In the genomic region with DNA sequence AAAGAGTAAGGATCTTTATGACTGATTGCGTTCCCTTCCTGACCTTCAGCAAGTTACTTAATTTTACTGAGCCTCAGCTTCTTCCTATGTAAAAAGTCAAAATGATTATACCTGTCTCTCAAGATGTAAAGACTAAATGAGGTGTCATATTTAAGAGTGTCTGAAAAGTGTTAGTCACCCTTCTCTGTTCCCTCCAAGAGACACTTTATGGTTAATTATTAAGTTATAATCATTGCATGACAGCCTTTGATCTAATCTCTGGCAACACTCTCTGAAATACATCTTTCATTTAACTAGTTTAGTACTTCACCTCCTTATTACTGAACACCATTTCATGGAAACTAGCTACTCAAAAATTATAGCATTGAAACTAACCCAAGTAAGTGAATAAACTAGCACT, we compare ENCODE assay signal across 22 cellular contexts. TPM values are rescaled to one million over a fixed set of nuclear protein-coding genes. Genes with fewer than 3 reads are reported as not detected.
DNase-seq lines count a peak whose midpoint lies in the region; ATAC-seq, FAIRE-seq and TF ChIP-seq lines count a peak whose summit lies in the region.
"Had no signal": no experiment of that assay in that cellular context is flagged by ENCODE, and none has a peak within 500 bp of the region (broad histone marks: within the 10 kb centered on the region; RNA-seq: fewer than 3 reads in every experiment).

No MANE protein-coding gene starts in this region.

- no peak for TF ChIP-seq EP300 in GM12878 (IDR thresholded peaks at IDR 0.05; ENCODE audit: borderline replicate concordance in 1 of 2, control insufficient read depth in 1 of 2, low read depth in 2 of 2, low read length in 2 of 2)

- POLR2A ChIA-PET in HCT116 (lab: Charles Lee) (no interaction called here), GM12878 (lab: Charles Lee) (interaction anchor here (0.8 kb wide), 1 partner anchor 261 kb away, joined by 3 read pairs; no protein-coding TSS in a partner anchor)

- SMC1A ChIA-PET in GM12878 (lab: Charles Lee; ENCODE audit: uncharacterized antibody, unreplicated experiment) = interaction anchor here (0.9 to 4.7 kb wide), 8 partner anchors 16 to 372 kb away, joined by 3 to 55 read pairs (median 3); no protein-coding TSS in a partner anchor

- H3K27me3 ChIP-seq in HCT116 (ENCODE audit: insufficient read depth, low read length) (no peaks in the 10 kb centered on the region), GM12878 (replicated peaks in 1 of 2; ENCODE audit: control insufficient read depth in 2 of 2, insufficient read depth in 2 of 2, low read length in 1 of 2) (no peaks in the 10 kb centered on the region)
- H3K27me3 ChIP-seq: BLaER1 had no signal

- TF ChIP-seq POLR2A in HCT116 (IDR thresholded peaks at IDR 0.05; ENCODE audit: borderline replicate concordance, extremely low read depth, insufficient read depth, insufficient read length) (no peak), GM12878 (IDR thresholded peaks at IDR 0.05; ENCODE audit: low read depth, low read length) (no peak)

- RAD21 ChIA-PET in HCT116 (lab: Charles Lee; ENCODE audit: low non-redundant PET in 1 of 2, low total read pairs in 2 of 2, uncharacterized antibody in 2 of 2, unreplicated experiment in 2 of 2) (no interaction called here), GM12878 (lab: Charles Lee; ENCODE audit: unreplicated experiment) (interaction anchor here (0.7 to 0.8 kb wide), 2 partner anchors 81 to 372 kb away, joined by 3 to 4 read pairs; no protein-coding TSS in a partner anchor)

- H3K9ac ChIP-seq in HCT116 (ENCODE audit: low read length) = no peak overlapping the region
- no peak overlapping the region for H3K9ac ChIP-seq in GM12878 (ENCODE audit: control insufficient read depth, insufficient read depth, low read length)
- H3K9ac ChIP-seq: BLaER1 had no signal

- no peak for ATAC-seq in HCT116
- ATAC-seq in GM12878 = peak; percentile 28; the same call in 2 of the 3 replicates
- ATAC-seq in HG02763 (IDR thresholded peaks at IDR 0.05; ENCODE audit: unreplicated experiment) = no peak
- ATAC-seq: GM23338 had no signal

- H3K4me1 ChIP-seq in HCT116 (ENCODE audit: control insufficient read depth in 1 of 2, insufficient read depth in 2 of 2, low read length in 2 of 2) (peaks cover 0 to 10% of the 10 kb centered on the region in 2 experiments; a peak in 2 of 4 replicates), GM12878 (ENCODE audit: control insufficient read depth, insufficient read depth, low read length) (no peaks in the 10 kb centered on the region)

- no peak for FAIRE-seq in GM12878 (lab: Jason Lieb, UNC)
- FAIRE-seq: G401.6, GM12892 had no signal

- in situ Hi-C loops in GM12878 (cut with MboI) = no loop called here

- H3K79me2 ChIP-seq in HCT116 (ENCODE audit: insufficient read depth, low read length) (no peaks in the 10 kb centered on the region), GM12878 (ENCODE audit: control insufficient read depth, insufficient read depth, low read length) (no peaks in the 10 kb centered on the region)

- peak overlapping the region; percentile 1; the same call in 1 of the 2 replicates for H3K4me2 ChIP-seq in HCT116 (ENCODE audit: low read length)
- H3K4me2 ChIP-seq in GM12878 (ENCODE audit: control insufficient read depth, insufficient read depth) = no peak overlapping the region
- H3K4me2 ChIP-seq: BLaER1, GM23338 had no signal

- no peaks in the 10 kb centered on the region for H3K9me3 ChIP-seq in HCT116 (ENCODE audit: control insufficient read depth in 1 of 2, insufficient read depth in 1 of 2, low read depth in 1 of 2, low read length in 2 of 2)
- no peaks in the 10 kb centered on the region for H3K9me3 ChIP-seq in GM12878 (replicated peaks; ENCODE audit: control insufficient read depth, insufficient read depth, low read length)
- H3K9me3 ChIP-seq: BLaER1 had no signal

- BruUV-seq in HCT116 (replicated peaks; lab: Mats Ljungman, UMichigan) (no TSS peak), GM12878 (replicated peaks; lab: Mats Ljungman, UMichigan) (no TSS peak)

- intact Hi-C loops in HCT116 (cut with micrococcal nuclease) = no loop called here
- intact Hi-C loops in GM12878 (cut with micrococcal nuclease; ENCODE audit: unreplicated experiment) = no loop called here

- H2AFZ ChIP-seq in HCT116 (ENCODE audit: low read depth, low read length, poor library complexity, severe bottlenecking) (no peak overlapping the region), GM12878 (ENCODE audit: control insufficient read depth, low read depth, low read length) (no peak overlapping the region)
- H2AFZ ChIP-seq: GM23338 had no signal

- H3K9me2 ChIP-seq in HCT116 (ENCODE audit: insufficient read depth) = no peaks in the 10 kb centered on the region

- H3K4me3 ChIP-seq in HCT116 (replicated peaks in 1 of 2; ENCODE audit: low read depth in 1 of 2, low read length in 2 of 2) = no peak overlapping the region
- no peak overlapping the region for H3K4me3 ChIP-seq in GM12878
- H3K4me3 ChIP-seq: BLaER1, GM23338 had no signal

- 96% methylated on average over 1 of the region's 1 CpG for WGBS in GM12878 (ENCODE audit: insufficient coverage, insufficient replicate concordance, low lambda C conversion rate, missing lambda C conversion rate)

- TF ChIP-seq RAD21 in HCT116 (IDR thresholded peaks at IDR 0.05; ENCODE audit: low read depth) (no peak), GM12878 (IDR thresholded peaks at IDR 0.05; ENCODE audit: insufficient read depth, low read depth, low read length) (no peak)

- H4K20me1 ChIP-seq in HCT116 (ENCODE audit: insufficient read depth) (no peaks in the 10 kb centered on the region), GM12878 (ENCODE audit: control insufficient read depth, insufficient read depth) (no peaks in the 10 kb centered on the region)
- H4K20me1 ChIP-seq: BLaER1 had no signal

- H3K36me3 ChIP-seq in HCT116 (ENCODE audit: control insufficient read depth in 1 of 2, insufficient read depth in 2 of 2, low read length in 2 of 2) (no peaks in the 10 kb centered on the region), GM12878 (ENCODE audit: control insufficient read depth in 2 of 2, insufficient read depth in 2 of 2, low read length in 1 of 2) (peaks cover 0 to 16% of the 10 kb centered on the region in 2 experiments; a peak in 2 of 4 replicates)
- H3K36me3 ChIP-seq: BLaER1 had no signal

- DNase-seq in DMS53 (lab: John Stamatoyannopoulos, UW) (peak; percentile 86), HCT116 (ENCODE audit: low read depth, low spot score) (no peak), GM12878 (ENCODE audit: low read depth, low spot score) (no peak), GM20000 (ENCODE audit: low spot score) (no peak), NCI-H1048 (lab: John Stamatoyannopoulos, UW) (no peak), NCI-H2171 treated with DMSO at 0.1 percent for 48 hours (lab: John Stamatoyannopoulos, UW) (no peak)
- DNase-seq: AML-193; Calu3; CD8-positive, alpha-beta memory T cell; DMS 273 treated with DMSO at 0.1 percent for 48 hours; DMS79 treated with DMSO at 0.1 percent for 48 hours; EL; H7; IMR-90; KBM-7 had no signal

- CTCF ChIA-PET in HCT116 (lab: Charles Lee) = interaction anchor here (1.2 kb wide), 1 partner anchor 10 kb away, joined by 3 read pairs; no protein-coding TSS in a partner anchor
- CTCF ChIA-PET in GM12878 (lab: Yijun Ruan, JAX) = interaction anchor here (1.1 to 1.7 kb wide), 3 partner anchors 9 to 81 kb away, joined by 3 to 12 read pairs (median 5); no protein-coding TSS in a partner anchor

- no peak overlapping the region for H3K27ac ChIP-seq in HCT116 (ENCODE audit: low read depth, low read length)
- no peak overlapping the region for H3K27ac ChIP-seq in GM12878 (ENCODE audit: control insufficient read depth, insufficient read depth)
- H3K27ac ChIP-seq: BLaER1 had no signal

- no peak for TF ChIP-seq CTCF in HCT116 (IDR thresholded peaks at IDR 0.05 in 2 of 3, conservative IDR thresholded peaks at IDR 0.05 in 1 of 3; ENCODE audit: borderline replicate concordance in 1 of 3, insufficient read depth in 1 of 3, low read depth in 2 of 3, low read length in 2 of 3)
- TF ChIP-seq CTCF in GM12878 (IDR thresholded peaks at IDR 0.05 in 2 of 3, conservative IDR thresholded peaks at IDR 0.05 in 1 of 3; ENCODE audit: control insufficient read depth in 2 of 3, extremely low read depth in 1 of 3, insufficient read depth in 1 of 3, low read depth in 3 of 3, low read length in 3 of 3) = no peak
- TF ChIP-seq CTCF in GM20000 (IDR thresholded peaks at IDR 0.05; ENCODE audit: extremely low read depth, missing control alignments) = no peak

RNA-seq across cellular contexts. Expression of gene BMAL2, which starts 54.8 kb away (rescaled TPM):
- total RNA-seq in HCT116 (2021; ENCODE audit: unreplicated experiment) (21.5 TPM), GM12878 (2014; rRNA removed) (37.2 and 40.4 TPM in 2 replicates), GM12878 (2014; rRNA removed; fragmentation: Illumina TruSeq; extraction: Trizol) (53.6 TPM in 2 replicates), GM12878 (2021) (47.2 and 51.7 TPM in 2 replicates)
- 4.4 and 6.1 TPM in 2 replicates for polyA plus RNA-seq in HCT116 (2012)
- 49.7 and 52.1 TPM in 2 replicates for total RNA-seq in GM12878 (2013; cell fraction: nucleolus; rRNA removed)
- 13.3 TPM for polyA plus RNA-seq in GM12878 (2011; ENCODE audit: low read depth)
- polyA plus RNA-seq in GM12878 (2011; rRNA removed) (48.0 and 80.9 TPM in 2 replicates), GM12878 (2014; fragmentation: Illumina TruSeq; extraction: Trizol) (33.9 and 41.1 TPM in 2 replicates), GM12878 (2014; fragmentation: Nextera tagmentation; extraction: Ambion mirVana) (10 to 100 TPM in 1 of 2 experiments, 1 to 10 TPM in 1; 7.9 to 13.1 TPM), GM12878 (2014; rRNA removed) (19.2 and 25.2 TPM in 2 replicates), GM12878 (2016; fragmentation: Nextera tagmentation; extraction: Ambion mirVana) (10 to 100 TPM; 17.6 to 38.1 TPM)
- 14.4 and 15.3 TPM in 2 replicates for polyA plus RNA-seq in GM12878 (2011; cell fraction: cytosol; rRNA removed)
- 14.0 and 16.0 TPM in 2 replicates for polyA plus RNA-seq in GM12878 (2011; cell fraction: nucleus; rRNA removed)
- polyA plus RNA-seq in GM12878 (2012) = 17.7 and 25.6 TPM in 2 replicates
- 32.5 and 45.8 TPM in 2 replicates for polyA minus RNA-seq in GM12878 (2011; rRNA and poly(A)+ RNA removed)
- 22.6 and 33.0 TPM in 2 replicates for polyA minus RNA-seq in GM12878 (2011; cell fraction: cytosol; rRNA and poly(A)+ RNA removed)
- 14.7 and 16.2 TPM in 2 replicates for polyA minus RNA-seq in GM12878 (2011; cell fraction: nucleus; rRNA and poly(A)+ RNA removed)

RNA-seq across cellular contexts. Expression of gene SMCO2, which starts 59.1 kb away (rescaled TPM):
- total RNA-seq in HCT116 (2021; ENCODE audit: unreplicated experiment) (not detected), GM12878 (2014; rRNA removed) (0.56 and 4.7 TPM in 2 replicates), GM12878 (2014; rRNA removed; fragmentation: Illumina TruSeq; extraction: Trizol) (1.1 and 2.1 TPM in 2 replicates), GM12878 (2021) (0.27 and 1.0 TPM in 2 replicates)
- 0.19 and 0.47 TPM in 2 replicates for polyA plus RNA-seq in HCT116 (2012)
- 14.8 and 15.8 TPM in 2 replicates for total RNA-seq in GM12878 (2013; cell fraction: nucleolus; rRNA removed)
- 0.87 TPM for polyA plus RNA-seq in GM12878 (2011; ENCODE audit: low read depth)
- polyA plus RNA-seq in GM12878 (2011; rRNA removed) (2.3 and 3.2 TPM in 2 replicates), GM12878 (2014; fragmentation: Illumina TruSeq; extraction: Trizol) (0.50 and 1.3 TPM in 2 replicates), GM12878 (2014; fragmentation: Nextera tagmentation; extraction: Ambion mirVana) (under 1 TPM; 0.51 to 0.77 TPM), GM12878 (2014; rRNA removed) (0.65 and 0.78 TPM in 2 replicates), GM12878 (2016; fragmentation: Nextera tagmentation; extraction: Ambion mirVana) (under 1 TPM; 0.11 to 0.23 TPM)
- 0.27 and 1.1 TPM in 2 replicates for polyA plus RNA-seq in GM12878 (2011; cell fraction: cytosol; rRNA removed)
- polyA plus RNA-seq in GM12878 (2011; cell fraction: nucleus; rRNA removed) = 3.4 and 3.9 TPM in 2 replicates
- polyA plus RNA-seq in GM12878 (2012) = 0.68 and 1.2 TPM in 2 replicates
- 0.62 and 0.80 TPM in 2 replicates for polyA minus RNA-seq in GM12878 (2011; rRNA and poly(A)+ RNA removed)
- polyA minus RNA-seq in GM12878 (2011; cell fraction: cytosol; rRNA and poly(A)+ RNA removed) = not detected in 2 replicates
- polyA minus RNA-seq in GM12878 (2011; cell fraction: nucleus; rRNA and poly(A)+ RNA removed) = 0.97 and 2.0 TPM in 2 replicates
- total RNA-seq: A673; CD8-positive, alpha-beta memory T cell; GM23338; H7; IMR-90; LHCN-M2 had no signal
- polyA plus RNA-seq: CD8-positive, alpha-beta memory T cell had no signal
